Comparison of ENCODE assay signal across 9 cellular contexts in the genomic region with DNA sequence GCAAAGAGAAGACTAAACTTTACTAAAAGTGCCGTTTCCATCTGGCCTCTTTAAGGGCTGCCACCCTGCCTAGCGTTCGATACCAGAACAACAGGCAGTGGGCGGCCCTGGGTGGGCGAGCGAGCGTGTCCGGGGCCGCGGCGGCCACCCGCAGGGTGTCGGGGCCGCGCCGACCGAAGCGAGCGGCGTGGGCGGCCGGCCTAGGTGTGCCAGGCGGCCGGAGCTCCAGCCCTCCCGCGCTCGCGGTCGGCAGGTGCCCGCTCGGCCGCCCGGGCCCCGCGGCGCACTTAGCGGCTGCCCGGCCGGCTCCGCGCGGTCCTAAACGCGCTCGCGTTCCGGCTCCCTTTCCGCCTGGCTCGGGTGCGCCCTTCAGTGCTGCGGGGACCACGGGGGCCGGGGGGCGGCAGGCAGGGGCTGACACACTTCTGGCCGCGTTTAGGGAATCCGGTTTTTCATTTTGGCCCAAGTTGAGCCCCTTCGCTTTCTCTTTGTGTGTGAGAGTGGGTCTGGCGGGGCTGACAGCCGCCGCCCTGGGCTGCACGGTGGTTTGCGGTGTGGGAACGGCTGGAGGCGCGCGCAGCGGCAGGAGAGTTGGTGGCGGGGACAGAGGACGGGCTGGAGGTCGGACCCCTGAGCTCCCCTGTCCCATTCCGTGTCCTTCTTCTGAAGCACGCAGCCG. TPM values are rescaled to one million over a fixed set of nuclear protein-coding genes. Genes with fewer than 3 reads are reported as not detected.
DNase-seq lines count a peak whose midpoint lies in the region; FAIRE-seq lines count a peak whose summit lies in the region.
"Had no signal": no experiment of that assay in that cellular context is flagged by ENCODE, and none has a peak within 500 bp of the region (broad histone marks: within the 10 kb centered on the region; RNA-seq: fewer than 3 reads in every experiment).

No MANE protein-coding gene starts in this region.

- H3K36me3 ChIP-seq in HUES64 (ENCODE audit: insufficient read depth, low read length) = no peaks in the 10 kb centered on the region
- H3K36me3 ChIP-seq in stomach smooth muscle (ENCODE audit: control insufficient read depth in 2 of 2, insufficient read depth in 2 of 2, low read length in 2 of 2) = no peaks in the 10 kb centered on the region

- peak; percentile 53 for FAIRE-seq in GM19239 (lab: Jason Lieb, UNC)
- FAIRE-seq: TTC549 had no signal

- DNase-seq in COLO668 (lab: John Stamatoyannopoulos, UW; ENCODE audit: unreplicated experiment) (peak; percentile 98), GM19239 (ENCODE audit: insufficient read length, low spot score) (no peak), T-helper 9 cell (peak; percentile 33), lung microvascular endothelial cell (ENCODE audit: low read depth in 2 of 2) (peak; percentile 42 to 63), SIG-M5 treated with dmso at 0.1 percent for 504 hours (lab: John Stamatoyannopoulos, UW; ENCODE audit: unreplicated experiment) (no peak)

- H3K4me3 ChIP-seq in HUES64 (ENCODE audit: low read length) = peak overlapping the region; percentile 63
- peak overlapping the region; percentile 70 to 83 for H3K4me3 ChIP-seq in stomach smooth muscle (ENCODE audit: low read length in 2 of 2)

- H3K9me3 Mint-ChIP-seq in dendritic cell treated with granulocyte-macrophage colony-stimulating factor and Interleukin-4, amounts not matched to agents 40 ng/mL and 50 ng/mL, for 4 days = no peaks in the 10 kb centered on the region

- H3K4me1 ChIP-seq in HUES64 (ENCODE audit: insufficient read depth, low read length) (peaks cover 26% of the 10 kb centered on the region), stomach smooth muscle (ENCODE audit: control insufficient read depth, insufficient read depth, low read length) (peaks cover 50% of the 10 kb centered on the region)

- H3K27ac Mint-ChIP-seq in dendritic cell treated with granulocyte-macrophage colony-stimulating factor and Interleukin-4, amounts not matched to agents 40 ng/mL and 50 ng/mL, for 4 days = no peak overlapping the region

- H3K27me3 Mint-ChIP-seq in dendritic cell treated with granulocyte-macrophage colony-stimulating factor and Interleukin-4, amounts not matched to agents 40 ng/mL and 50 ng/mL, for 4 days = peaks cover 86% of the 10 kb centered on the region

- under 1% methylated on average over 74 of the region's 74 CpGs for WGBS in HUES64

- peak overlapping the region; percentile 76 for H3K4me3 Mint-ChIP-seq in dendritic cell treated with granulocyte-macrophage colony-stimulating factor and Interleukin-4, amounts not matched to agents 40 ng/mL and 50 ng/mL, for 4 days

- peaks cover 50% of the 10 kb centered on the region for H3K4me1 Mint-ChIP-seq in dendritic cell treated with granulocyte-macrophage colony-stimulating factor and Interleukin-4, amounts not matched to agents 40 ng/mL and 50 ng/mL, for 4 days (ENCODE audit: low read depth)

- H3K9ac ChIP-seq in HUES64 (ENCODE audit: low read depth, low read length) (no peak overlapping the region), stomach smooth muscle (ENCODE audit: low read length in 2 of 2) (peak overlapping the region in 1 of 2 donors; percentile 39)

- intact Hi-C loops in dendritic cell treated with granulocyte-macrophage colony-stimulating factor and Interleukin-4, amounts not matched to agents 40 ng/mL and 50 ng/mL, for 4 days (cut with micrococcal nuclease) = no loop called here

- no peaks in the 10 kb centered on the region for H3K9me3 ChIP-seq in HUES64 (ENCODE audit: insufficient read depth, low read depth, low read length)
- no peaks in the 10 kb centered on the region for H3K9me3 ChIP-seq in stomach smooth muscle (ENCODE audit: control insufficient read depth in 2 of 2, low read length in 2 of 2)

- H3K36me3 Mint-ChIP-seq in dendritic cell treated with granulocyte-macrophage colony-stimulating factor and Interleukin-4, amounts not matched to agents 40 ng/mL and 50 ng/mL, for 4 days (ENCODE audit: low read depth) = no peaks in the 10 kb centered on the region

- H3K27ac ChIP-seq in HUES64 (ENCODE audit: low read depth, low read length) = no peak overlapping the region
- H3K27ac ChIP-seq in stomach smooth muscle (ENCODE audit: low read length) = no peak overlapping the region

- H3K27me3 ChIP-seq in HUES64 (ENCODE audit: insufficient read depth, low read length) (peaks cover 95% of the 10 kb centered on the region), stomach smooth muscle (ENCODE audit: control insufficient read depth in 1 of 2, insufficient read depth in 2 of 2, low read length in 2 of 2) (peaks cover 31 to 42% of the 10 kb centered on the region in 2 donors)

RNA-seq across cellular contexts. Expression of gene FGF9, which starts 2.9 kb away (rescaled TPM):
- polyA plus RNA-seq in HUES64 (2013, experiment 1 of 2) = 0.55 TPM
- 0.51 TPM for polyA plus RNA-seq in HUES64 (2013, experiment 2 of 2)
- total RNA-seq in lung microvascular endothelial cell = not detected in 2 replicates

Comparison
In these comparisons a context has a peak if more than half of its experiments do, and no peak if none do; other contexts are left out.
1. DNase-seq: peak in COLO668 (single experiment), T-helper 9 cell (single experiment) and lung microvascular endothelial cell (2 of 2); none in GM19239 (single experiment) and SIG-M5 treated with dmso at 0.1 percent for 504 hours (single experiment).